24 cellular contexts compared by ENCODE assay signal in the genomic region with DNA sequence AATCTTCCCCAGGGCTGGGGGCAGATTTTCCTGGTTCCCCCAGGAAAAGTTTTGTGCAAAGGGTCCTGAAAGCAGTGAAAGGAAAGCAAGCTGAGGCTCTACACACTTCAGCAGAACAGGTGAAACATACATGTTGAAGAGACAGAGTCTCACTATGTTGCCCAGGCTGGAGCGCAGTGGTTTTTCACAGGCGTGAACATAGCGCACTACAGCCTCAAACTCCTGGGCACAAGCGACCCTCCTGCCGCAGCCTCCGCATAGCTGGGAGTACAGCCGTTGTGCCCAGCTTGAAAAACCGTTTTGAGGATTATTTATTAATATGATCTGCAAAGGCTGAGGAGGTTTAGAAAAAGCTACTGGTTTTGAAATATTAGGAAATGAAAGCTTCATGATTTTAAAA.
"Had no signal": no experiment of that assay in that cellular context is flagged by ENCODE, and none has a peak within 500 bp of the region (broad histone marks: within the 10 kb centered on the region; RNA-seq: fewer than 3 reads in every experiment).

No MANE protein-coding gene starts in this region.

- H3K27me3 ChIP-seq: body of pancreas had no signal

- H3K9me3 ChIP-seq: body of pancreas had no signal

- H3K4me2 ChIP-seq: PC-9 had no signal

- H2AFZ ChIP-seq: PC-9 had no signal

- H3K27ac ChIP-seq: PC-9, VCaP had no signal

- H3K4me3 ChIP-seq: body of pancreas, PC-9, SK-N-MC had no signal

- DNase-seq: activated CD4-positive, alpha-beta T cell treated with anti-CD3 and anti-CD28 coated beads for 36 hours; activated CD8-positive, alpha-beta memory T cell treated with anti-CD3 and anti-CD28 coated beads, Interleukin-2, amount 50 U/mL, for 4 hours; activated CD8-positive, alpha-beta T cell treated with anti-CD3 and anti-CD28 coated beads for 36 hours; activated naive CD4-positive, alpha-beta T cell treated with anti-CD3 and anti-CD28 coated beads, Interleukin-2, amount 50 U/mL, for 16 hours; activated T-cell treated with anti-CD3 and anti-CD28 coated beads, Interleukin-2, amount 50 U/mL, for 1 hour; aorta; body of pancreas; cortex of kidney; NCI-H1092 treated with DMSO at 0.1 percent for 48 hours; NCI-H1417 treated with DMSO at 0.1 percent for 48 hours; NCI-H1694; NCI-H2029; NCI-H2107; NCI-H2171 treated with DMSO at 0.1 percent for 48 hours; NCI-H226; NCI-H526; NCI-H774; NK-92 treated with Interleukin-12 subunit alpha and Interleukin-12 subunit beta, amount 100 ng/mL, for 24 hours; PC-9; SIG-M5; T-helper 1 cell had no signal

- FAIRE-seq: bronchial epithelial cell had no signal
